ENCODE assay signal across 22 cellular contexts in the genomic region with DNA sequence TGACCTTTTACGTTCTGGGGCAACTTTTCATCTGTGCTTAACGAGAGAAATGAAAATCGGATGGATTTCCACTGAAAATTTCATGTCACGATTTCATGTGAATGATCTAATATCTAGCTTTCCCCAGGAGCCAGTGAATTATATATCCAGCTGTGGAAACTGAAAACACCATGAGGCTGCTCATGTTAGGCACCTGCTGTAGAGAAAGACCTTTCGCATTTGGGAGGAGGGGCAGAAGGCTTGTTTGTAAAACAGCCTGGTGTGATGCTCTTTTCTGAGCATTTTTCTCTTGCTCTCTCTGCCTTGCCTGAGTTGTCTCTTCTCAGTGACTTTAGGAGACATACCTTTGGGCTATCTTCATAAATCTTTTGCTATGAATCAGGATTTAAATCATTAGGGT.
"Had no signal": no experiment of that assay in that cellular context is flagged by ENCODE, and none has a peak within 500 bp of the region (broad histone marks: within the 10 kb centered on the region; RNA-seq: fewer than 3 reads in every experiment).

No MANE protein-coding gene starts in this region.

- H3K27ac ChIP-seq: body of pancreas, hepatocyte had no signal

- ATAC-seq: activated CD4-positive, alpha-beta T cell treated with anti-CD3 and anti-CD28 coated beads for 36 hours; activated CD8-positive, alpha-beta memory T cell treated with anti-CD3 and anti-CD28 coated beads, Interleukin-2, amount 10 ng/mL, durations not matched to agents 7 days and 5 days; activated T-helper 17 cell treated with anti-CD3 and anti-CD28 coated beads, Interleukin-2, amount 50 U/mL, for 72 hours; body of pancreas; effector memory CD8-positive, alpha-beta T cell; left colon; mucosa of descending colon had no signal

- DNase-seq: activated CD4-positive, alpha-beta memory T cell treated with anti-CD3 and anti-CD28 coated beads for 36 hours; activated CD4-positive, alpha-beta T cell treated with anti-CD3 and anti-CD28 coated beads for 36 hours; activated CD8-positive, alpha-beta memory T cell treated with anti-CD3 and anti-CD28 coated beads, Interleukin-2, amount 10 ng/mL, durations not matched to agents 7 days and 5 days; activated naive CD4-positive, alpha-beta T cell; activated naive CD8-positive, alpha-beta T cell treated with anti-CD3 and anti-CD28 coated beads for 36 hours; body of pancreas; caudate nucleus; effector memory CD8-positive, alpha-beta T cell; foreskin fibroblast; left colon; mucosa of descending colon; naive B cell; ovary; stimulated activated CD4-positive, alpha-beta T cell treated with anti-CD3 and anti-CD28 coated beads, Interleukin-12 subunit alpha, Interleukin-12 subunit beta, amount 100 ng/mL, for 4 hours; stimulated activated CD4-positive, alpha-beta T cell treated with anti-CD3 and anti-CD28 coated beads, Interleukin-1b, Interleukin-23, amount 100 ng/mL, for 48 hours; stimulated activated CD8-positive, alpha-beta memory T cell treated with anti-CD3 and anti-CD28 coated beads, Interleukin-4, amount 100 ng/mL, for 48 hours; stimulated activated naive CD4-positive, alpha-beta T cell treated with Interleukin-2 at 50 U/mL for 16 hours; SW 1271; T-helper 2 cell had no signal

- H3K4me3 Mint-ChIP-seq: activated CD4-positive, alpha-beta memory T cell treated with anti-CD3 and anti-CD28 coated beads for 36 hours; activated CD4-positive, alpha-beta T cell treated with anti-CD3 and anti-CD28 coated beads for 36 hours; activated CD8-positive, alpha-beta memory T cell treated with anti-CD3 and anti-CD28 coated beads, Interleukin-2, amount 10 ng/mL, durations not matched to agents 7 days and 5 days; activated naive CD8-positive, alpha-beta T cell treated with anti-CD3 and anti-CD28 coated beads for 36 hours; activated T-helper 17 cell treated with anti-CD3 and anti-CD28 coated beads, Interleukin-2, amount 50 U/mL, for 72 hours; effector memory CD8-positive, alpha-beta T cell; naive B cell; type B pancreatic cell had no signal

- H3K36me3 Mint-ChIP-seq: activated CD4-positive, alpha-beta memory T cell treated with anti-CD3 and anti-CD28 coated beads for 36 hours; activated CD8-positive, alpha-beta memory T cell treated with anti-CD3 and anti-CD28 coated beads, Interleukin-2, amount 10 ng/mL, durations not matched to agents 7 days and 5 days; activated naive CD8-positive, alpha-beta T cell treated with anti-CD3 and anti-CD28 coated beads for 36 hours; naive B cell had no signal

- H3K9me3 ChIP-seq: body of pancreas, mucosa of descending colon, ovary had no signal

- H3K9me3 Mint-ChIP-seq: activated CD4-positive, alpha-beta memory T cell treated with anti-CD3 and anti-CD28 coated beads for 36 hours; activated naive CD8-positive, alpha-beta T cell treated with anti-CD3 and anti-CD28 coated beads for 36 hours; activated T-helper 17 cell treated with anti-CD3 and anti-CD28 coated beads, Interleukin-2, amount 50 U/mL, for 72 hours; effector memory CD8-positive, alpha-beta T cell had no signal

- H2AFZ ChIP-seq: hepatocyte had no signal

- H3K27me3 ChIP-seq: body of pancreas, hepatocyte, ovary had no signal

- H3K27ac Mint-ChIP-seq: activated CD4-positive, alpha-beta memory T cell treated with anti-CD3 and anti-CD28 coated beads for 36 hours; activated CD4-positive, alpha-beta T cell treated with anti-CD3 and anti-CD28 coated beads for 36 hours; activated CD8-positive, alpha-beta memory T cell treated with anti-CD3 and anti-CD28 coated beads, Interleukin-2, amount 10 ng/mL, durations not matched to agents 7 days and 5 days; activated naive CD8-positive, alpha-beta T cell treated with anti-CD3 and anti-CD28 coated beads for 36 hours; activated T-helper 17 cell treated with anti-CD3 and anti-CD28 coated beads, Interleukin-2, amount 50 U/mL, for 72 hours; effector memory CD8-positive, alpha-beta T cell; naive B cell; type B pancreatic cell had no signal

- H3K4me1 Mint-ChIP-seq: activated CD4-positive, alpha-beta T cell treated with anti-CD3 and anti-CD28 coated beads for 36 hours; activated CD8-positive, alpha-beta memory T cell treated with anti-CD3 and anti-CD28 coated beads, Interleukin-2, amount 10 ng/mL, durations not matched to agents 7 days and 5 days; activated naive CD8-positive, alpha-beta T cell treated with anti-CD3 and anti-CD28 coated beads for 36 hours; activated T-helper 17 cell treated with anti-CD3 and anti-CD28 coated beads, Interleukin-2, amount 50 U/mL, for 72 hours; naive B cell had no signal

- H3K4me1 ChIP-seq: body of pancreas had no signal

- H3K36me3 ChIP-seq: ovary had no signal

- H3K4me3 ChIP-seq: body of pancreas, hepatocyte, mucosa of descending colon, ovary had no signal

- H3K79me2 ChIP-seq: hepatocyte had no signal

- H3K27me3 Mint-ChIP-seq: type B pancreatic cell had no signal

- H3K4me2 ChIP-seq: hepatocyte had no signal
